In genomic region chr2:27891820-27892105, GRCh38 we compare ENCODE assay signal across 8 cellular contexts.
A peak's percentile ranks its signal among the peaks of the same experiment; 100 is the strongest.
DNase-seq lines count a peak whose midpoint lies in the region; ATAC-seq, FAIRE-seq and TF ChIP-seq lines count a peak whose summit lies in the region.

No MANE protein-coding gene starts in this region.

- TF ChIP-seq CTCF in astrocyte of the cerebellum (IDR thresholded peaks at IDR 0.05; ENCODE audit: low read depth, low read length, missing control alignments): no peak

- no peak for TF ChIP-seq POLR2A in H54 (IDR thresholded peaks at IDR 0.05; ENCODE audit: low read depth, low read length)

- no peaks in the 10 kb centered on the region for H3K27me3 ChIP-seq in muscle layer of colon (ENCODE audit: control insufficient read depth in 1 of 2, insufficient read depth in 2 of 2, low read length in 2 of 2)

- H3K9ac ChIP-seq in muscle layer of colon (ENCODE audit: low read length): no peak overlapping the region

- ATAC-seq in HG03175 (IDR thresholded peaks at IDR 0.05; ENCODE audit: unreplicated experiment): no peak

- H3K4me1 ChIP-seq in muscle layer of colon (ENCODE audit: insufficient read depth, low read length): peaks cover 7% of the 10 kb centered on the region

- peaks cover 8% of the 10 kb centered on the region for H3K36me3 ChIP-seq in muscle layer of colon (ENCODE audit: insufficient read depth, low read length)

- DNase-seq in AG08396 (ENCODE audit: low spot score): peak; percentile 18
- no peak for DNase-seq in H54 (ENCODE audit: insufficient read length, low spot score)
- DNase-seq in astrocyte of the cerebellum (ENCODE audit: low read depth): no peak
- DNase-seq in DMS114 treated with DMSO at 0.1 percent for 48 hours (lab: John Stamatoyannopoulos, UW; ENCODE audit: unreplicated experiment): no peak
- DNase-seq in activated CD8-positive, alpha-beta memory T cell treated with anti-CD3 and anti-CD28 coated beads, Interleukin-2, amount 50 U/mL, for 48 hours: no peak
- DNase-seq in cortex of kidney (lab: John Stamatoyannopoulos, UW): no peak

- H3K4me3 ChIP-seq in astrocyte of the cerebellum (ENCODE audit: low read depth, low read length) (peak overlapping the region; percentile 82), muscle layer of colon (ENCODE audit: low read depth in 1 of 2, low read length in 2 of 2) (no peak overlapping the region)

- peak; percentile 83 for FAIRE-seq in H54 (lab: Jason Lieb, UNC)

- in situ Hi-C loops in astrocyte of the cerebellum (cut with HindIII; ENCODE audit: low sequenced_read_pairs): no loop called here

- no peaks in the 10 kb centered on the region for H3K9me3 ChIP-seq in muscle layer of colon (ENCODE audit: low read length)

- peak overlapping the region; percentile 8 for H3K27ac ChIP-seq in muscle layer of colon (ENCODE audit: low read depth, low read length)
